ENCODE assay signal across 9 cellular contexts in the genomic region with DNA sequence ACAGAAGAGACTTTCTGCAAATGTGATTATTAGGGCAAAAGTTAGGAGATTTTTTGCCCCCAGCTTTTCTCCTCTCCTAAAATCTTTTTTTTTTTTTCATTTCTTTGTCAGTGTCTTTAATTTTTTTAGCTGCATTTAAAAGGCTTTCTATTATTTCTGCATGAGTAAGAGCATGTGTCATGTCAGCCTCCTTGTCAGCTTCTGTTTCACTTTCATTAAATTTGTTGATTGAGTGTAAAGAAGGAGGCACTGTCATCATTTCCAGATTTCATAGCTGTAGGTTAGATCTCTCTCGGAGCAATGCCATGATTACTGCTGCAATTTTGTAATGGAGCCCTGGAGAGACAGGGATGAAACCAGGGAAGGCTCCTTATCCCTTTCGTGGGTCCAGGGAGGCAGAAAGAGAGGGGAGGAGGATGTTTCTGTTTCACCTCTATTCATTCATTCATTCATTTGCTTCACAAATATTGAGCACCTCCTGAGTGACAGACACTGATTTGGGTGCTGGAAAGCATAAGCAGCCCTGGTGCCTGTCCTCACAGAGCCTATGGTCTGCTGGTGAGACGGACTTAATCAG. TPM values are rescaled to one million over a fixed set of nuclear protein-coding genes. Genes with fewer than 3 reads are reported as not detected.
DNase-seq lines count a peak whose midpoint lies in the region; ATAC-seq, FAIRE-seq and TF ChIP-seq lines count a peak whose summit lies in the region.
"Had no signal": no experiment of that assay in that cellular context is flagged by ENCODE, and none has a peak within 500 bp of the region (broad histone marks: within the 10 kb centered on the region; RNA-seq: fewer than 3 reads in every experiment).

No MANE protein-coding gene starts in this region.

- H3F3A ChIP-seq in GM23338 (replicated peaks; ENCODE audit: low read depth): no peaks in the 10 kb centered on the region

- H3K27me3 Mint-ChIP-seq in IgD-negative memory B cell (no peaks in the 10 kb centered on the region), Calu3 (ENCODE audit: unreplicated experiment) (no peaks in the 10 kb centered on the region), GM23338 (ENCODE audit: insufficient read depth, low read depth, poor library complexity) (peaks cover 4% of the 10 kb centered on the region)

- ATAC-seq in GM18861 (IDR thresholded peaks at IDR 0.05; ENCODE audit: unreplicated experiment) (peak; percentile 77), GM21737 (IDR thresholded peaks at IDR 0.05; ENCODE audit: unreplicated experiment) (peak; percentile 70), GM23338 (no peak)
- ATAC-seq: HCT116 had no signal

- H3K27ac Mint-ChIP-seq in IgD-negative memory B cell (peak overlapping the region in 2 of 3 donors; percentile 1 to 65), Calu3 (ENCODE audit: unreplicated experiment) (no peak overlapping the region), GM23338 (no peak overlapping the region)

- CTCF ChIA-PET in Calu3 (lab: Charles Lee): no interaction called here
- CTCF ChIA-PET in RWPE1 (lab: Yijun Ruan, JAX): interaction anchor here (0.6 kb wide), 1 partner anchor 10 kb away, joined by 3 read pairs; no protein-coding TSS in a partner anchor

- H3K79me2 ChIP-seq in GM23338 (replicated peaks; ENCODE audit: insufficient read depth): no peaks in the 10 kb centered on the region

- H3K36me3 ChIP-seq in GM23338 (ENCODE audit: insufficient read depth): no peaks in the 10 kb centered on the region

- intact Hi-C loops in Calu3 (cut with micrococcal nuclease; ENCODE audit: unreplicated experiment): no loop called here

- no peaks in the 10 kb centered on the region for H3K27me3 ChIP-seq in GM23338 (ENCODE audit: insufficient read depth)

- no peaks in the 10 kb centered on the region for H3K9me2 ChIP-seq in GM23338 (ENCODE audit: insufficient read depth)

- BruUV-seq in Calu3 (replicated peaks; lab: Mats Ljungman, UMichigan): no TSS peak

- H3K27ac ChIP-seq in GM23338 (ENCODE audit: low read depth): no peak overlapping the region
- no peak overlapping the region for H3K27ac ChIP-seq in RWPE1

- TF ChIP-seq CTCF in Calu3 (IDR thresholded peaks at IDR 0.05; ENCODE audit: unreplicated experiment) (no peak), GM23338 (conservative IDR thresholded peaks at IDR 0.05; ENCODE audit: low read depth in 2 of 2) (no peak), RWPE1 (conservative IDR thresholded peaks at IDR 0.05; ENCODE audit: low read depth) (no peak)

- POLR2A ChIA-PET in RWPE1 (lab: Yijun Ruan, JAX; ENCODE audit: low non-redundant PET): no interaction called here

- H3K4me2 ChIP-seq in GM23338: no peak overlapping the region

- DNase-seq in retina (no peak), Calu3 (no peak), GM23338 (ENCODE audit: low spot score) (no peak), RWPE1 (ENCODE audit: low spot score) (no peak)

- H3K9me3 Mint-ChIP-seq in IgD-negative memory B cell: no peaks in the 10 kb centered on the region
- H3K9me3 Mint-ChIP-seq in Calu3 (ENCODE audit: low read depth, unreplicated experiment): no peaks in the 10 kb centered on the region
- no peaks in the 10 kb centered on the region for H3K9me3 Mint-ChIP-seq in GM23338

- FAIRE-seq in islet of Langerhans (lab: Jason Lieb, UNC): peak; percentile 88

- H2AFZ ChIP-seq in GM23338: no peak overlapping the region

- H3K36me3 Mint-ChIP-seq in IgD-negative memory B cell (peaks cover 6% of the 10 kb centered on the region), Calu3 (ENCODE audit: insufficient read depth, unreplicated experiment) (no peaks in the 10 kb centered on the region), GM23338 (ENCODE audit: low read depth) (no peaks in the 10 kb centered on the region)

- H3K4me1 Mint-ChIP-seq in IgD-negative memory B cell (peaks cover 6 to 14% (median 7%) of the 10 kb centered on the region in 3 donors), Calu3 (ENCODE audit: low read depth, unreplicated experiment) (no peaks in the 10 kb centered on the region), GM23338 (peaks cover 16% of the 10 kb centered on the region; the same call in 2 of the 3 replicates)

- H3K4me3 ChIP-seq in GM23338: no peak overlapping the region

- H3K4me1 ChIP-seq in GM23338 (ENCODE audit: insufficient read depth): no peaks in the 10 kb centered on the region

- no peaks in the 10 kb centered on the region for H4K20me1 ChIP-seq in GM23338 (replicated peaks; ENCODE audit: insufficient read depth)

- H3K4me3 Mint-ChIP-seq in IgD-negative memory B cell: peak overlapping the region in 2 of 4 donors; percentile 84 to 88
- no peak overlapping the region for H3K4me3 Mint-ChIP-seq in Calu3 (ENCODE audit: low read depth, unreplicated experiment)
- no peak overlapping the region for H3K4me3 Mint-ChIP-seq in GM23338

TF ChIP-seq in GM23338, 12 proteins besides CTCF, POLR2A, EP300 and RAD21:
- TF ChIP-seq EZH2phosphoT487 (IDR thresholded peaks at IDR 0.05; ENCODE audit: unreplicated experiment) (no peak), ZNF331 (CRISPR knock-in tag; IDR thresholded peaks at IDR 0.05; ENCODE audit: low read depth) (no peak), JUNB (IDR thresholded peaks at IDR 0.05; ENCODE audit: unreplicated experiment) (no peak), EZH2 (IDR thresholded peaks at IDR 0.05; ENCODE audit: low read depth, unreplicated experiment) (no peak)
TF ChIP-seq in GM23338: peak in this region for 0.

RNA-seq across cellular contexts. Expression of a gene that starts 13.3 kb away (rescaled TPM):
- polyA plus RNA-seq in IgD-negative memory B cell (12.4 TPM), GM23338 (2016; fragmentation: Nextera tagmentation; extraction: Ambion mirVana) (12.6 and 15.0 TPM in 2 replicates)
- 26.1 and 34.5 TPM in 2 replicates for total RNA-seq in Calu3 (2022)
- total RNA-seq in GM23338 (2014; rRNA removed; shearing (Covaris generic)): 33.6 and 34.7 TPM in 2 replicates

Comparison
In these comparisons a context has a peak if more than half of its experiments do, and no peak if none do; other contexts are left out.
1. H3K27ac Mint-ChIP-seq: peak in IgD-negative memory B cell (2 of 3); none in Calu3 (single experiment) and GM23338 (single experiment).